In the genomic region with DNA sequence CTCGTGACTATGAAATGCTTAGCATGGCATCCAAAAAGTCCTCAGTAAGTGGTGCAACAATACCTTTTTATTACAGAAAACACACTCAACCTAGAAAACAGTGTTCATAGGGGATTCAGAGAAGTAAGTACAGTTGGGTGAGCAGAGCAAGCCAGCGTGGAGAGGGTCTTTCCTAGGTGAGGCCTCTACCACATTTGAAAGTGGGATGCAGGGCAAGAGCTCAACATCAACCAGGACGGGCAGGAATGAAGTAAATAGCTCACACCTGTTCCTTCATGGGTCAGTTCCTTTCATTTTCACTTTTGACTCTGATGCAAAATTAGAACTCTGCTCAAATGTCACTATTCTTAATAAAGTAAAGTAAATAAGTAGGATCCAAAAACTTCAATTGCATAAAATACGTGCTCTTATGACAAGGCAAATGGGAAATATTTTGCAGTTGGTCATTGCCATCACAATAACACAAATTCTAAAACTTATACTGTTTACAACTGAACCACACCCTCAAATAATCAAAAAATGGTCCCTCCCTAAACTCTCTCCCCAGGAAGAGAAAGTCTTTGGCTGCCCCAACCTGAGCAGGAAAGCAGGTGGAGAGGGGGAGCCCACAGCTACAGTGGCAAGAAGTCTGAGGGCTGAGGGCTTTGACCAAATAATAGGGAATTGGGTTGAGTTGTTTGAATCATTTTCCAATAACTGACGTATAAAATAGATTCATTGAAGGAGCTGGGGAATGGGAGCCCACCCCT, we compare ENCODE assay signal across 19 cellular contexts. TPM values are rescaled to one million over a fixed set of nuclear protein-coding genes. Genes with fewer than 3 reads are reported as not detected.
DNase-seq lines count a peak whose midpoint lies in the region; ATAC-seq and TF ChIP-seq lines count a peak whose summit lies in the region.
"Had no signal": no experiment of that assay in that cellular context is flagged by ENCODE, and none has a peak within 500 bp of the region (broad histone marks: within the 10 kb centered on the region; RNA-seq: fewer than 3 reads in every experiment).

No MANE protein-coding gene starts in this region.

- no peaks in the 10 kb centered on the region for H3K36me3 Mint-ChIP-seq in activated T-cell treated with anti-CD3 and anti-CD28 coated beads, Interleukin-2, amount 50 U/mL, for 72 hours (ENCODE audit: insufficient read depth in 2 of 2)
- H3K36me3 Mint-ChIP-seq in activated T-cell treated with anti-CD3 and anti-CD28 coated beads, Interleukin-2, amount 50 U/mL, for 4 hours (ENCODE audit: insufficient read depth) = no peaks in the 10 kb centered on the region
- H3K36me3 Mint-ChIP-seq: activated naive CD4-positive, alpha-beta T cell treated with anti-CD3 and anti-CD28 coated beads, Interleukin-2, amount 50 U/mL, for 72 hours had no signal

- H3K27ac Mint-ChIP-seq in activated T-cell treated with anti-CD3 and anti-CD28 coated beads, Interleukin-2, amount 50 U/mL, for 72 hours = no peak overlapping the region

- H3K27ac ChIP-seq in KMS-11 (peak overlapping the region; percentile 59), osteoblast (ENCODE audit: low read depth, low read length) (no peak overlapping the region), sigmoid colon (no peak overlapping the region)
- H3K27ac ChIP-seq: PC-9, psoas muscle had no signal

- no peaks in the 10 kb centered on the region for H4K20me1 ChIP-seq in KMS-11 (ENCODE audit: insufficient read depth)
- no peaks in the 10 kb centered on the region for H4K20me1 ChIP-seq in osteoblast (ENCODE audit: insufficient read depth, low read length)

- intact Hi-C loops in sigmoid colon (cut with DNase I) = no loop called here

- no peaks in the 10 kb centered on the region for H3K79me2 ChIP-seq in KMS-11 (ENCODE audit: insufficient read depth, low read depth)
- no peaks in the 10 kb centered on the region for H3K79me2 ChIP-seq in osteoblast (ENCODE audit: insufficient read depth, low read length)

- H3K4me1 Mint-ChIP-seq in activated T-cell treated with anti-CD3 and anti-CD28 coated beads, Interleukin-2, amount 50 U/mL, for 72 hours (ENCODE audit: low read depth) = peaks cover 16% of the 10 kb centered on the region
- peaks cover 19% of the 10 kb centered on the region for H3K4me1 Mint-ChIP-seq in activated T-cell treated with anti-CD3 and anti-CD28 coated beads, Interleukin-2, amount 50 U/mL, for 4 hours (ENCODE audit: low read depth)

- H3K36me3 ChIP-seq in KMS-11 (ENCODE audit: insufficient read depth) (no peaks in the 10 kb centered on the region), adipocyte (ENCODE audit: control insufficient read depth, insufficient read depth, low read length, severe bottlenecking) (no peaks in the 10 kb centered on the region), osteoblast (ENCODE audit: insufficient read depth, low read length) (no peaks in the 10 kb centered on the region), sigmoid colon (no peaks in the 10 kb centered on the region)

- H3K27me3 Mint-ChIP-seq in activated T-cell treated with anti-CD3 and anti-CD28 coated beads, Interleukin-2, amount 50 U/mL, for 72 hours (ENCODE audit: low read depth) = no peaks in the 10 kb centered on the region
- no peaks in the 10 kb centered on the region for H3K27me3 Mint-ChIP-seq in activated T-cell treated with anti-CD3 and anti-CD28 coated beads, Interleukin-2, amount 50 U/mL, for 4 hours (ENCODE audit: low read depth)

- ATAC-seq in activated T-cell treated with anti-CD3 and anti-CD28 coated beads, Interleukin-2, amount 50 U/mL, for 72 hours (replicated peaks in 1 of 2) = no peak
- no peak for ATAC-seq in activated T-cell treated with anti-CD3 and anti-CD28 coated beads, Interleukin-2, amount 50 U/mL, for 4 hours
- ATAC-seq: activated naive CD4-positive, alpha-beta T cell treated with anti-CD3 and anti-CD28 coated beads, Interleukin-2, amount 50 U/mL, for 72 hours; left lobe of liver; psoas muscle had no signal

- H3K27me3 ChIP-seq in KMS-11 (ENCODE audit: insufficient read depth, low read depth) (no peaks in the 10 kb centered on the region), adipocyte (replicated peaks; ENCODE audit: control insufficient read depth, insufficient read depth, low read length) (no peaks in the 10 kb centered on the region), osteoblast (ENCODE audit: insufficient read depth, low read length) (no peaks in the 10 kb centered on the region), sigmoid colon (no peaks in the 10 kb centered on the region)

- peak overlapping the region; percentile 22; the same call in 1 of the 2 replicates for H3K9ac ChIP-seq in KMS-11
- H3K9ac ChIP-seq in adipocyte (ENCODE audit: low read length) = no peak overlapping the region
- H3K9ac ChIP-seq: SK-N-SH had no signal

- no peaks in the 10 kb centered on the region for H3K9me3 ChIP-seq in adipocyte (ENCODE audit: control insufficient read depth, low read length)
- H3K9me3 ChIP-seq in osteoblast (ENCODE audit: low read depth, low read length) = no peaks in the 10 kb centered on the region
- no peaks in the 10 kb centered on the region for H3K9me3 ChIP-seq in sigmoid colon
- H3K9me3 ChIP-seq: Caco-2, psoas muscle, SK-N-SH had no signal

- H3K9me3 Mint-ChIP-seq in activated T-cell treated with anti-CD3 and anti-CD28 coated beads, Interleukin-2, amount 50 U/mL, for 72 hours = no peaks in the 10 kb centered on the region
- H3K9me3 Mint-ChIP-seq in activated T-cell treated with anti-CD3 and anti-CD28 coated beads, Interleukin-2, amount 50 U/mL, for 4 hours = no peaks in the 10 kb centered on the region
- H3K9me3 Mint-ChIP-seq: activated naive CD4-positive, alpha-beta T cell treated with anti-CD3 and anti-CD28 coated beads, Interleukin-2, amount 50 U/mL, for 72 hours had no signal

- peak overlapping the region; percentile 42 to 43 for H3K4me3 Mint-ChIP-seq in activated T-cell treated with anti-CD3 and anti-CD28 coated beads, Interleukin-2, amount 50 U/mL, for 72 hours
- no peak overlapping the region for H3K4me3 Mint-ChIP-seq in activated T-cell treated with anti-CD3 and anti-CD28 coated beads, Interleukin-2, amount 50 U/mL, for 4 hours

- no peak for TF ChIP-seq EP300 in sigmoid colon (IDR thresholded peaks at IDR 0.05)

- H3K4me2 ChIP-seq in KMS-11 (peak overlapping the region; percentile 75), osteoblast (ENCODE audit: insufficient read depth, low read length) (peak overlapping the region; percentile 2)
- H3K4me2 ChIP-seq: PC-9, SK-N-SH had no signal

- H3K4me1 ChIP-seq in KMS-11 (ENCODE audit: low read depth, poor library complexity, severe bottlenecking) = peaks cover 61% of the 10 kb centered on the region
- peaks cover 5% of the 10 kb centered on the region for H3K4me1 ChIP-seq in adipocyte (ENCODE audit: control insufficient read depth, insufficient read depth, low read length)
- peaks cover 3% of the 10 kb centered on the region for H3K4me1 ChIP-seq in osteoblast (ENCODE audit: insufficient read depth, low read length)
- peaks cover 0 to 11% (median 10%) of the 10 kb centered on the region in 4 donors for H3K4me1 ChIP-seq in sigmoid colon
- H3K4me1 ChIP-seq: Caco-2, psoas muscle had no signal

- TF ChIP-seq CTCF in KMS-11 (conservative IDR thresholded peaks at IDR 0.05; ENCODE audit: low read depth, low read length) (no peak), osteoblast (IDR thresholded peaks at IDR 0.05; ENCODE audit: extremely low read depth, low read depth, low read length) (no peak), sigmoid colon (IDR thresholded peaks at IDR 0.05) (no peak)

- H3K4me3 ChIP-seq in KMS-11 (IDR thresholded peaks at IDR 0.05; ENCODE audit: insufficient read depth, low read depth, low read length) (no peak overlapping the region), adipocyte (ENCODE audit: low read length) (peak overlapping the region; percentile 7), osteoblast (ENCODE audit: insufficient read depth, low read length) (no peak overlapping the region), sigmoid colon (no peak overlapping the region)
- H3K4me3 ChIP-seq: PC-9, psoas muscle had no signal

- no peak for TF ChIP-seq POLR2A in sigmoid colon (IDR thresholded peaks at IDR 0.05)

- H2AFZ ChIP-seq in KMS-11 (ENCODE audit: low read depth) (peak overlapping the region; percentile 41; the same call in 1 of the 2 replicates), osteoblast (ENCODE audit: low read length) (no peak overlapping the region)
- H2AFZ ChIP-seq: PC-9 had no signal

- WGBS in sigmoid colon, 2 donors = 36 to 51% methylated on average over 5 of the region's 5 CpGs

- no peak for DNase-seq in activated T-cell treated with anti-CD3 and anti-CD28 coated beads, Interleukin-2, amount 50 U/mL, for 72 hours
- DNase-seq in activated T-cell treated with anti-CD3 and anti-CD28 coated beads, Interleukin-2, amount 50 U/mL, for 4 hours = no peak
- DNase-seq in adipocyte (ENCODE audit: low read depth) (no peak), osteoblast (ENCODE audit: insufficient read length, low spot score, missing footprints) (no peak), sigmoid colon (no peak), NCI-H1105 (lab: John Stamatoyannopoulos, UW) (no peak)
- no peak for DNase-seq in stimulated activated CD4-positive, alpha-beta T cell treated with anti-CD3 and anti-CD28 coated beads, Interleukin-1b, Interleukin-23, amount 100 ng/mL, for 48 hours
- DNase-seq: ACHN; Caco-2; effector CD8-positive, alpha-beta T cell; Kasumi-1; NCI-H1436 treated with DMSO at 0.1 percent for 48 hours; NCI-H2227 treated with DMSO at 0.1 percent for 48 hours; PC-9; psoas muscle; SK-N-SH had no signal

RNA-seq across cellular contexts. Expression of gene CHAMP1, which starts 20.2 kb away (rescaled TPM):
- 10 to 100 TPM; 39.4 to 42.3 TPM for total RNA-seq in activated T-cell treated with anti-CD3 and anti-CD28 coated beads, Interleukin-2, amount 50 U/mL, for 72 hours
- total RNA-seq in activated T-cell treated with anti-CD3 and anti-CD28 coated beads, Interleukin-2, amount 50 U/mL, for 4 hours = 10 to 100 TPM; 40.7 to 44.1 (median 42.3) TPM
- total RNA-seq in osteoblast (9.4 and 10.3 TPM in 2 replicates), sigmoid colon (10 to 100 TPM in 3 of 4 donors, 1 to 10 TPM in 1; 9.4 to 15.9 (median 13.1) TPM)
- 1 to 10 TPM; 6.5 to 9.6 (median 7.3) TPM for polyA plus RNA-seq in sigmoid colon

RNA-seq across cellular contexts. Expression of gene UPF3A, which starts 53.1 kb away (rescaled TPM):
- 10 to 100 TPM; 66.4 to 81.5 TPM for total RNA-seq in activated T-cell treated with anti-CD3 and anti-CD28 coated beads, Interleukin-2, amount 50 U/mL, for 72 hours
- 10 to 100 TPM; 38.5 to 45.7 (median 40.7) TPM for total RNA-seq in activated T-cell treated with anti-CD3 and anti-CD28 coated beads, Interleukin-2, amount 50 U/mL, for 4 hours
- total RNA-seq in osteoblast (25.0 and 28.9 TPM in 2 replicates), sigmoid colon (10 to 100 TPM; 32.4 to 65.9 (median 43.2) TPM)
- 10 to 100 TPM; 25.7 to 44.4 (median 41.0) TPM for polyA plus RNA-seq in sigmoid colon
